15 cellular contexts compared by ENCODE assay signal in the genomic region with DNA sequence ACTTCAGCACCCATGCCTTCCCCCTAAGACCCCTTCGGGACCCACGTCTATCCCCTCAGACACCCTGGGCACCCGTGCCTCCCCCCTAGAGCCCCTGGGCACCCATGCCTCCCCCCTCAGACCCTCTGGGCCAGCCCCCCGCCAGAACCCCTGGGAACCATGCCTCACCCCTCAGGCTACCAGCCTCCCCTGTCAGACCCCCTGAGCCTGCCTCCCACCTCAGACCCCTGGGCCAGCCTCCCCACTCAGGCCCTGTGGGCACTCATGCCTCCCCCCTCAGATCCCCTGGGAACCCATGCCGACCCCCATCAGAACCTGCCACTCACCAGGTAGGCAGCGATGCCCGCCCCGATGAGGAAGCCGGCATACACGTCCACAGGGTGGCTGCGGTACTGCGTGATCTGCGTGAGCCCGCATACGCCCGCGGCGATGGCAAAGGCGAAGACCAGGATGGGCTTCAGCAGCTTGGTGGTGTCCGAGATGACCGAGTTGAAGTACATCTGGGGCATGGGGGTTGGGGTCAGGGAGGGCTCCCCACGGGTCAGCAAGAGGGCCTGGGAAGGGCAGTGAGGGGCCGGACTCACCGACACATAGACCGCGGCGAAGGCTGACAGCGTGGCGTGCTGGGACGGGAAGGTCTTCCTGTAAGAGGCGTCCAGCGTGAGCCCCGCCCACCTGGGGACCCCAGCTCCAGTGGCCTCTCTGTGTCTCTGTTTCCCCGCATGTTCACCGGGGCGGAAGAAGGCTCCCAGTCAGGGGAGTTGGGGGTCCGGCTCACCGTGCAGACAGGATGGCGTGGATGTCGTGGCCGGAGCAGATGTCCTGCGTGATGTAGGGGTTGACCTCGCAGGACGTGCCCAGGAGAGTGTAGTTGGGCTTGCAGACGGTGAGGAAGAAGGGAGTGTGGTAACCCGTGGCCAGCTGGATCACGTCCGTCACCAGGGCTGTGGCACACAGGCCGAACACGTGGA. TPM values are rescaled to one million over a fixed set of nuclear protein-coding genes. Genes with fewer than 3 reads are reported as not detected.
DNase-seq lines count a peak whose midpoint lies in the region; ATAC-seq, FAIRE-seq and TF ChIP-seq lines count a peak whose summit lies in the region.
"Had no signal": no experiment of that assay in that cellular context is flagged by ENCODE, and none has a peak within 500 bp of the region (broad histone marks: within the 10 kb centered on the region; RNA-seq: fewer than 3 reads in every experiment).

No MANE protein-coding gene starts in this region.

- H3K4me3 ChIP-seq in Caco-2 (ENCODE audit: low read depth, low read length): no peak overlapping the region

- no peak for FAIRE-seq in H54 (lab: Jason Lieb, UNC)

- no peak for TF ChIP-seq CTCF in Caco-2 (IDR thresholded peaks at IDR 0.05; ENCODE audit: insufficient read depth in 1 of 2, low read depth in 1 of 2, low read length in 1 of 2, severe bottlenecking in 1 of 2, unreplicated experiment in 1 of 2)

- CTCF ChIA-PET in Caco-2 (lab: Charles Lee): no interaction called here

- no peaks in the 10 kb centered on the region for H3K9me3 ChIP-seq in Caco-2

- no peak overlapping the region for H3K27ac ChIP-seq in caudate nucleus (ENCODE audit: low read depth, low read length)
- H3K27ac ChIP-seq: KMS-11 had no signal

- intact Hi-C loops in Caco-2 (cut with micrococcal nuclease; ENCODE audit: unreplicated experiment): no loop called here

- TF ChIP-seq POLR2A in H54 (IDR thresholded peaks at IDR 0.05; ENCODE audit: low read depth, low read length): no peak

- H3K4me3 Mint-ChIP-seq in Caco-2 (ENCODE audit: unreplicated experiment): peak overlapping the region; percentile 45
- no peak overlapping the region for H3K4me3 Mint-ChIP-seq in activated naive CD8-positive, alpha-beta T cell treated with anti-CD3 and anti-CD28 coated beads, Interleukin-2, amount 10 ng/mL, durations not matched to agents 7 days and 5 days
- peak overlapping the region in 2 of 8 donors; percentile 29 to 72 for H3K4me3 Mint-ChIP-seq in naive B cell
- H3K4me3 Mint-ChIP-seq: activated CD4-positive, alpha-beta memory T cell treated with anti-CD3 and anti-CD28 coated beads for 36 hours; CD14-positive monocyte had no signal

- H3K9me3 Mint-ChIP-seq in Caco-2 (ENCODE audit: unreplicated experiment) (peaks cover 12% of the 10 kb centered on the region), naive B cell (peaks cover 0 to 13% (median 0%) of the 10 kb centered on the region in 7 donors)
- peaks cover 5% of the 10 kb centered on the region for H3K9me3 Mint-ChIP-seq in activated naive CD8-positive, alpha-beta T cell treated with anti-CD3 and anti-CD28 coated beads, Interleukin-2, amount 10 ng/mL, durations not matched to agents 7 days and 5 days
- H3K9me3 Mint-ChIP-seq: activated CD4-positive, alpha-beta memory T cell treated with anti-CD3 and anti-CD28 coated beads for 36 hours had no signal

- BruUV-seq in Caco-2 (replicated peaks; lab: Mats Ljungman, UMichigan): no TSS peak

- no peaks in the 10 kb centered on the region for H3K4me1 ChIP-seq in Caco-2

- peak overlapping the region; percentile 86 for H3K27ac Mint-ChIP-seq in Caco-2 (ENCODE audit: unreplicated experiment)
- H3K27ac Mint-ChIP-seq in activated naive CD8-positive, alpha-beta T cell treated with anti-CD3 and anti-CD28 coated beads, Interleukin-2, amount 10 ng/mL, durations not matched to agents 7 days and 5 days: peak overlapping the region; percentile 75
- H3K27ac Mint-ChIP-seq in naive B cell: peak overlapping the region in 4 of 6 donors; percentile 4 to 83 (median 52)
- H3K27ac Mint-ChIP-seq: activated CD4-positive, alpha-beta memory T cell treated with anti-CD3 and anti-CD28 coated beads for 36 hours had no signal

- DNase-seq in Caco-2 (no peak), H54 (ENCODE audit: insufficient read length, low spot score) (peak; percentile 17), naive B cell (no peak), MV-4-11 (lab: John Stamatoyannopoulos, UW) (no peak), caudate nucleus (lab: John Stamatoyannopoulos, UW) (no peak)
- DNase-seq in activated naive CD8-positive, alpha-beta T cell treated with anti-CD3 and anti-CD28 coated beads, Interleukin-2, amount 10 ng/mL, durations not matched to agents 7 days and 5 days: no peak
- DNase-seq: activated CD4-positive, alpha-beta memory T cell treated with anti-CD3 and anti-CD28 coated beads for 36 hours; amniotic stem cell; NCI-H2029 had no signal

- H3K36me3 Mint-ChIP-seq in Caco-2 (ENCODE audit: insufficient read depth, unreplicated experiment) (peaks cover 81% of the 10 kb centered on the region), naive B cell (peaks cover 0 to 18% of the 10 kb centered on the region in 2 donors)
- peaks cover 26% of the 10 kb centered on the region for H3K36me3 Mint-ChIP-seq in activated naive CD8-positive, alpha-beta T cell treated with anti-CD3 and anti-CD28 coated beads, Interleukin-2, amount 10 ng/mL, durations not matched to agents 7 days and 5 days

- POLR2A ChIA-PET in Caco-2 (lab: Charles Lee): no interaction called here
- POLR2A ChIA-PET in activated naive CD8-positive, alpha-beta T cell treated with anti-CD3 and anti-CD28 coated beads, Interleukin-2, amount 10 ng/mL, durations not matched to agents 7 days and 5 days (lab: Charles Lee): interaction anchor here (0.7 kb wide), 1 partner anchor 13 kb away, joined by 3 read pairs; no protein-coding TSS in a partner anchor

- ATAC-seq in activated naive CD8-positive, alpha-beta T cell treated with anti-CD3 and anti-CD28 coated beads, Interleukin-2, amount 10 ng/mL, durations not matched to agents 7 days and 5 days (ENCODE audit: low read depth): peak; percentile 6
- no peak for ATAC-seq in naive B cell (ENCODE audit: low read depth in 2 of 2)
- ATAC-seq in HG03196 (IDR thresholded peaks at IDR 0.05; ENCODE audit: unreplicated experiment): no peak
- ATAC-seq in GM19455 (IDR thresholded peaks at IDR 0.05; ENCODE audit: unreplicated experiment): no peak

- peaks cover 2% of the 10 kb centered on the region; the same call in 1 of the 2 replicates for H3K36me3 ChIP-seq in Caco-2 (ENCODE audit: control insufficient read depth, insufficient read depth, low read length)

- no peaks in the 10 kb centered on the region for H3K27me3 ChIP-seq in Caco-2 (replicated peaks; ENCODE audit: control insufficient read depth, insufficient read depth, low read length)

- H3K27me3 Mint-ChIP-seq in Caco-2 (ENCODE audit: insufficient read depth, unreplicated experiment): no peaks in the 10 kb centered on the region
- no peaks in the 10 kb centered on the region for H3K27me3 Mint-ChIP-seq in activated naive CD8-positive, alpha-beta T cell treated with anti-CD3 and anti-CD28 coated beads, Interleukin-2, amount 10 ng/mL, durations not matched to agents 7 days and 5 days
- H3K27me3 Mint-ChIP-seq in naive B cell: no peaks in the 10 kb centered on the region
- H3K27me3 Mint-ChIP-seq: activated CD4-positive, alpha-beta memory T cell treated with anti-CD3 and anti-CD28 coated beads for 36 hours had no signal

- H3K4me1 Mint-ChIP-seq in Caco-2 (ENCODE audit: low read depth, unreplicated experiment) (no peaks in the 10 kb centered on the region), naive B cell (peaks cover 8 to 17% (median 13%) of the 10 kb centered on the region in 3 donors)
- H3K4me1 Mint-ChIP-seq in activated naive CD8-positive, alpha-beta T cell treated with anti-CD3 and anti-CD28 coated beads, Interleukin-2, amount 10 ng/mL, durations not matched to agents 7 days and 5 days: no peaks in the 10 kb centered on the region

RNA-seq across cellular contexts. Expression of a gene that starts 7.4 kb away (rescaled TPM):
- 5.1 and 7.1 TPM in 2 replicates for total RNA-seq in Caco-2 (2022)
- total RNA-seq in activated naive CD8-positive, alpha-beta T cell treated with anti-CD3 and anti-CD28 coated beads, Interleukin-2, amount 10 ng/mL, durations not matched to agents 7 days and 5 days: not detected
- not detected for polyA plus RNA-seq in naive B cell (ENCODE audit: low read depth in 6 of 6)
- total RNA-seq: activated CD4-positive, alpha-beta memory T cell treated with anti-CD3 and anti-CD28 coated beads for 36 hours had no signal
- polyA plus RNA-seq: CD14-positive monocyte, liver had no signal

RNA-seq across cellular contexts. Expression of a gene that starts 13.2 kb away (rescaled TPM):
- not detected in 2 replicates for total RNA-seq in Caco-2 (2022)
- total RNA-seq in activated naive CD8-positive, alpha-beta T cell treated with anti-CD3 and anti-CD28 coated beads, Interleukin-2, amount 10 ng/mL, durations not matched to agents 7 days and 5 days: under 1 TPM in 1 of 2 experiments, not detected in 1; 0.25 TPM
- polyA plus RNA-seq in naive B cell (ENCODE audit: low read depth in 6 of 6): not detected
- total RNA-seq: activated CD4-positive, alpha-beta memory T cell treated with anti-CD3 and anti-CD28 coated beads for 36 hours; H4 had no signal

RNA-seq across cellular contexts. Expression of a gene that starts 17.1 kb away (rescaled TPM):
- total RNA-seq in Caco-2 (2022): 510 and 522 TPM in 2 replicates
- 100 to 1,000 TPM; 400 to 411 TPM for total RNA-seq in activated naive CD8-positive, alpha-beta T cell treated with anti-CD3 and anti-CD28 coated beads, Interleukin-2, amount 10 ng/mL, durations not matched to agents 7 days and 5 days
- 100 to 1,000 TPM in 5 of 6 donors, 10 to 100 TPM in 1; 70.5 to 209 (median 124) TPM for polyA plus RNA-seq in naive B cell (ENCODE audit: low read depth in 6 of 6)

RNA-seq across cellular contexts. Expression of a gene that starts 26.4 kb away (rescaled TPM):
- total RNA-seq in Caco-2 (2022): 0.29 TPM in 1 of 2 replicates, not detected in the other
- not detected for total RNA-seq in activated naive CD8-positive, alpha-beta T cell treated with anti-CD3 and anti-CD28 coated beads, Interleukin-2, amount 10 ng/mL, durations not matched to agents 7 days and 5 days
- polyA plus RNA-seq in naive B cell (ENCODE audit: low read depth in 6 of 6): not detected
- total RNA-seq: activated CD4-positive, alpha-beta memory T cell treated with anti-CD3 and anti-CD28 coated beads for 36 hours had no signal
- polyA plus RNA-seq: CD14-positive monocyte had no signal

RNA-seq across cellular contexts. Expression of a gene that starts 37.7 kb away (rescaled TPM):
- not detected in 2 replicates for total RNA-seq in Caco-2 (2022)
- total RNA-seq in activated naive CD8-positive, alpha-beta T cell treated with anti-CD3 and anti-CD28 coated beads, Interleukin-2, amount 10 ng/mL, durations not matched to agents 7 days and 5 days: not detected
- polyA plus RNA-seq in naive B cell (ENCODE audit: low read depth in 6 of 6): not detected
- total RNA-seq: activated CD4-positive, alpha-beta memory T cell treated with anti-CD3 and anti-CD28 coated beads for 36 hours; H4 had no signal
